In the genomic region with DNA sequence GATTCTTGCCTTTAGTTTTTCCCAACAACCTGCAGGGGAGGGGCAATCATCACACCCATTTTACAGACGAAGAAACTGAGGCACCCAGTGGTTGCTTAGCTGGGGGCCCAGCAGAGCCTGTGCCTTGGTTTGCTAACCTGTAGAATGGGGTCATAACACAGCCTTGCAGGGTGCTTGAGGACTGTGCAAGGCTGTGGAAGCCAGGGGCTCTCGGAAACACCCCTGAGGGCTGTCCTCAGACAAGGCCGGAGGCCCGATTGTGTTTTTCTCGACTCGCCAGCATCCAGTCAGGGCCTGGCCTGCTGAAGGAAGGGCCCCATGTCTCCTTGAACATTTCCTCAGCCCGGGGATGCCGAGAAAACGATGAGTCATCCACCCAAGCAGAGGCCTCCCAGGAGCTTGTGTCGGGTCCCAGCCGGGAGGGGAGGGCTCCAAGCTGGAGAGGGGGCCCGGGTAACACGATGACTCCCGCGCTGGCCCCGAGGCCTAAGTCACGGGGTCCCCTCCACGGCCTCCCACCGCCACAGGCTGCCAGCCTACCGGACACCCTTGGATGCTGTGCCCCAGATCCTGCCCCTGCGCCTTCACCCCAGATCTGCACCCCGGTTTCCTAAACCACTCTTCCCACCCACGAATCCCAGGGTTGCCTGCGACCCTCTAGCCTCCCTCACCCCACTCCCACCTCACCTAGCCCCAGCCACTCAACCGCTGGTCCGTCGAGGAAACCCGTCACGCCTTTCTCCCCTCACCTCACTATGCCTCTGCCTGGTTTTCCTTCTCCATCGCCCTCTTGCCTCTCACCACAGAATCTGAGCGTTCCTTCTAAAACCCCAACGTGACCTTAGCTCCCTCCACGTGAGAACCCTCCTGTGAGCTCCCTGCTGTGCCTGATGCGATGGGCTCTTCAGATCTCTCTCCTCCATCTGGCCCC, we compare ENCODE assay signal across 9 cellular contexts. TPM values are rescaled to one million over a fixed set of nuclear protein-coding genes. Genes with fewer than 3 reads are reported as not detected.
DNase-seq lines count a peak whose midpoint lies in the region; ATAC-seq and TF ChIP-seq lines count a peak whose summit lies in the region.
"Had no signal": no experiment of that assay in that cellular context is flagged by ENCODE, and none has a peak within 500 bp of the region (broad histone marks: within the 10 kb centered on the region; RNA-seq: fewer than 3 reads in every experiment).

No MANE protein-coding gene starts in this region.

- in situ Hi-C loops in KBM-7 (cut with MboI; ENCODE audit: low pct_unique_long_range_greater_than_20kb, low sequenced_read_pairs): no loop called here

- TF ChIP-seq CTCF in AG09319 (IDR thresholded peaks at IDR 0.05; ENCODE audit: low read depth, low read length): no peak
- TF ChIP-seq CTCF in activated CD8-positive, alpha-beta T cell treated with anti-CD3 and anti-CD28 coated beads for 36 hours (IDR thresholded peaks at IDR 0.05): no peak

- no peaks in the 10 kb centered on the region for H3K27me3 Mint-ChIP-seq in activated CD8-positive, alpha-beta T cell treated with anti-CD3 and anti-CD28 coated beads for 36 hours
- H3K27me3 Mint-ChIP-seq in stimulated activated naive CD8-positive, alpha-beta T cell treated with anti-CD3 and anti-CD28 coated beads, Interleukin-15, amount 100 ng/mL, for 72 hours: no peaks in the 10 kb centered on the region

- DNase-seq in AG09319 (ENCODE audit: extremely low read depth, low read depth): peak; percentile 23
- DNase-seq in KBM-7: peak; percentile 73
- DNase-seq in activated CD8-positive, alpha-beta T cell treated with anti-CD3 and anti-CD28 coated beads for 36 hours: peak; percentile 65
- peak in 29 of 42 donors; percentile 35 to 89 (median 59) for DNase-seq in head of caudate nucleus
- DNase-seq in stimulated activated naive CD8-positive, alpha-beta T cell treated with anti-CD3 and anti-CD28 coated beads, Interleukin-15, amount 100 ng/mL, for 72 hours: peak in 1 of 2 donors; percentile 41
- no peak for DNase-seq in NCI-H774 (lab: John Stamatoyannopoulos, UW)
- DNase-seq in SHP77 treated with DMSO at 0.1 percent for 48 hours (lab: John Stamatoyannopoulos, UW): no peak

- CTCF ChIA-PET in activated CD8-positive, alpha-beta T cell treated with anti-CD3 and anti-CD28 coated beads for 36 hours (lab: Charles Lee): interaction anchor here (0.7 to 2.4 kb wide), 5 partner anchors 11 to 78 kb away, joined by 3 to 11 read pairs (median 5); no protein-coding TSS in a partner anchor

- peaks cover 46% of the 10 kb centered on the region for H3K4me1 Mint-ChIP-seq in activated CD8-positive, alpha-beta T cell treated with anti-CD3 and anti-CD28 coated beads for 36 hours (ENCODE audit: low read depth)
- peaks cover 49% of the 10 kb centered on the region for H3K4me1 Mint-ChIP-seq in stimulated activated naive CD8-positive, alpha-beta T cell treated with anti-CD3 and anti-CD28 coated beads, Interleukin-15, amount 100 ng/mL, for 72 hours

- POLR2A ChIA-PET in activated CD8-positive, alpha-beta T cell treated with anti-CD3 and anti-CD28 coated beads for 36 hours (lab: Charles Lee): interaction anchor here (0.9 to 2.2 kb wide), 6 partner anchors 10 to 40 kb away, joined by 3 to 10 read pairs (median 6); a partner anchor contains a TSS

- no peak overlapping the region for H3K4me3 Mint-ChIP-seq in activated CD8-positive, alpha-beta T cell treated with anti-CD3 and anti-CD28 coated beads for 36 hours
- H3K4me3 Mint-ChIP-seq in stimulated activated naive CD8-positive, alpha-beta T cell treated with anti-CD3 and anti-CD28 coated beads, Interleukin-15, amount 100 ng/mL, for 72 hours: peak overlapping the region in 1 of 2 donors; percentile 5

- H3K36me3 Mint-ChIP-seq in activated CD8-positive, alpha-beta T cell treated with anti-CD3 and anti-CD28 coated beads for 36 hours (ENCODE audit: low read depth): no peaks in the 10 kb centered on the region

- no peaks in the 10 kb centered on the region for H3K9me3 Mint-ChIP-seq in activated CD8-positive, alpha-beta T cell treated with anti-CD3 and anti-CD28 coated beads for 36 hours
- H3K9me3 Mint-ChIP-seq in stimulated activated naive CD8-positive, alpha-beta T cell treated with anti-CD3 and anti-CD28 coated beads, Interleukin-15, amount 100 ng/mL, for 72 hours: no peaks in the 10 kb centered on the region

- H3K27ac Mint-ChIP-seq in activated CD8-positive, alpha-beta T cell treated with anti-CD3 and anti-CD28 coated beads for 36 hours: no peak overlapping the region
- H3K27ac Mint-ChIP-seq in stimulated activated naive CD8-positive, alpha-beta T cell treated with anti-CD3 and anti-CD28 coated beads, Interleukin-15, amount 100 ng/mL, for 72 hours: no peak overlapping the region

- peak; percentile 68 for ATAC-seq in activated CD8-positive, alpha-beta T cell treated with anti-CD3 and anti-CD28 coated beads for 36 hours
- peak; percentile 56 for ATAC-seq in stimulated activated naive CD8-positive, alpha-beta T cell treated with anti-CD3 and anti-CD28 coated beads, Interleukin-15, amount 100 ng/mL, for 72 hours
- no peak for ATAC-seq in HG02885 (IDR thresholded peaks at IDR 0.05; ENCODE audit: poor library complexity, unreplicated experiment)
- ATAC-seq: body of pancreas had no signal

- intact Hi-C loops in activated CD8-positive, alpha-beta T cell treated with anti-CD3 and anti-CD28 coated beads for 36 hours (cut with micrococcal nuclease): loop anchor here (5.0 kb wide), 1 partner anchor 32 kb away; no protein-coding TSS in a partner anchor
- intact Hi-C loops in head of caudate nucleus (cut with DNase I): no loop called here

RNA-seq across cellular contexts. Expression of a gene that starts 10.6 kb away (rescaled TPM):
- total RNA-seq in activated CD8-positive, alpha-beta T cell treated with anti-CD3 and anti-CD28 coated beads for 36 hours: 10 to 100 TPM; 23.3 to 23.9 TPM

Comparison
In these comparisons a context has a peak if more than half of its experiments do, and no peak if none do; other contexts are left out.
1. DNase-seq: peak in AG09319 (single experiment), KBM-7 (single experiment), activated CD8-positive, alpha-beta T cell treated with anti-CD3 and anti-CD28 coated beads for 36 hours (single experiment) and head of caudate nucleus (29 of 42); none in NCI-H774 (single experiment) and SHP77 treated with DMSO at 0.1 percent for 48 hours (single experiment).